Comparison of ENCODE assay signal across 1 cellular context in the genomic region with DNA sequence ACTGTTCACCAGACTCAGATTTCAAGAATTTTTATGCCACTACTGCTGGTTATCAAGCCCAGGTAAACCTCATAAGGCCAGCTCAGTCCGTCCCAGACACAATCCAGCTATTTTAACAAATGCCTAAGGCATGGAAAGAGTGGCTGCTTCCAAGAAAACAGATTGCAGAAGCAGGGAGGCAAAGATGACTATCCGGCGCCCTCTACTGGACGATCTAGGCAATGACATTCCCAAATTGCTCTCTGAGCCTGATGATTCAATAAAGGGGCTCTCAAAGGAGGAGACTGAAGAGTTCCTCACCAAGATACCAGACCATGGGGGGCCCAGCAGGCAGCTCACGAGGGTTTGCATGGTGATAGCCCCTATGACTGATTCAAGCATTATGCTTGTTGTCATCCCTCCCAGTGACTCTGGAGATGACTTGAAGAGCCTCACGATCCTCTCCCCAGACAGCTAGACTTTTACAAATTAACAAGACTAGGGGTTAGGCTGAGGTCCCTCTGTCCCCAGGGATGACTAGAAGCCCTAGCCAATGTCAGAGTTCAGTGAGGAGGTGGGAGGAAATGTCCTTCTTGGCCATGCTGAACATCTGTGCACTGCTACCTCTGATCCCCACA.
A peak's percentile ranks its signal among the peaks of the same experiment; 100 is the strongest.
TF ChIP-seq lines count a peak whose summit lies in the region.

No MANE protein-coding gene starts in this region.

TF ChIP-seq in GM12878, 131 proteins besides CTCF, POLR2A, EP300 and RAD21:
- TF ChIP-seq SMC3 (IDR thresholded peaks at IDR 0.05; ENCODE audit: borderline replicate concordance, low read length), result peak; percentile 31; the same call in 1 of the 2 replicates
- TF ChIP-seq, protein P1, sequence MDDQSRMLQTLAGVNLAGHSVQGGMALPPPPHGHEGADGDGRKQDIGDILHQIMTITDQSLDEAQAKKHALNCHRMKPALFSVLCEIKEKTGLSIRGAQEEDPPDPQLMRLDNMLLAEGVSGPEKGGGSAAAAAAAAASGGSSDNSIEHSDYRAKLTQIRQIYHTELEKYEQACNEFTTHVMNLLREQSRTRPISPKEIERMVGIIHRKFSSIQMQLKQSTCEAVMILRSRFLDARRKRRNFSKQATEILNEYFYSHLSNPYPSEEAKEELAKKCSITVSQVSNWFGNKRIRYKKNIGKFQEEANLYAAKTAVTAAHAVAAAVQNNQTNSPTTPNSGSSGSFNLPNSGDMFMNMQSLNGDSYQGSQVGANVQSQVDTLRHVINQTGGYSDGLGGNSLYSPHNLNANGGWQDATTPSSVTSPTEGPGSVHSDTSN (IDR thresholded peaks at IDR 0.05; ENCODE audit: insufficient replicate concordance, low read depth, low read length), result no peak
